22 cellular contexts compared by ENCODE assay signal in the genomic region with DNA sequence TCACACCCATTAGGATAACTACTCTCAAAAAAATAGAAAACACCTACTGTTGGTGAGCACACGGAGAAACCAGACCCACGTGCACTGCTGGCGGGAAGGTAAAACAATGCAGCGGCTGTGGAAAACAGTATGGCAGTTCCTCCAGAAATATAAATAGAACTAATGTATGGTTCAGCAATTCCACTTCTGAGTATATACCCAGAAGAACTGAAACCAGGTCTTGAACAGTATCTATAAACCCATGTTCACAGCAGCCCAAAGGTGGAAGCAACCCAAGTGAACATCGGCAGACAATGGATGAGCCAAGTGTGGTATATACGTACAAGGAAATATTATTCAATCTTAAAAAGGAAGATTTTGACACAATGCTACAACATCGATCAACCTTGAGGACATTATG.
DNase-seq lines count a peak whose midpoint lies in the region; ATAC-seq lines count a peak whose summit lies in the region.
"Had no signal": no experiment of that assay in that cellular context is flagged by ENCODE, and none has a peak within 500 bp of the region (broad histone marks: within the 10 kb centered on the region; RNA-seq: fewer than 3 reads in every experiment).

No MANE protein-coding gene starts in this region.

- H3K27ac Mint-ChIP-seq in memory B cell: peak overlapping the region; percentile 70
- H3K27ac Mint-ChIP-seq: activated CD8-positive, alpha-beta memory T cell treated with anti-CD3 and anti-CD28 coated beads, Interleukin-2, amount 10 ng/mL, durations not matched to agents 7 days and 5 days; activated T-helper 17 cell treated with anti-CD3 and anti-CD28 coated beads, Interleukin-2, amount 50 U/mL, for 72 hours; GM23338; naive thymus-derived CD4-positive, alpha-beta T cell had no signal

- DNase-seq in memory B cell (ENCODE audit: low spot score in 2 of 2): no peak
- DNase-seq in activated CD4-positive, alpha-beta T cell treated with anti-CD3 and anti-CD28 coated beads for 48 hours: no peak
- DNase-seq in NCI-H1436 (lab: John Stamatoyannopoulos, UW): no peak
- no peak for DNase-seq in OCI-M1 (lab: John Stamatoyannopoulos, UW)
- DNase-seq in hippocampal formation (lab: John Stamatoyannopoulos, UW): no peak
- DNase-seq: activated CD8-positive, alpha-beta memory T cell treated with anti-CD3 and anti-CD28 coated beads, Interleukin-2, amount 10 ng/mL, durations not matched to agents 7 days and 5 days; cortex of kidney; DMS79 treated with DMSO at 0.1 percent for 48 hours; kidney; MM.1S; naive thymus-derived CD4-positive, alpha-beta T cell; NCI-H1694; NCI-H748 treated with DMSO at 0.1 percent for 48 hours; pancreas; sigmoid colon; stimulated activated naive CD4-positive, alpha-beta T cell; transverse colon had no signal

- H3K4me3 Mint-ChIP-seq in memory B cell: peak overlapping the region; percentile 86
- H3K4me3 Mint-ChIP-seq: activated CD8-positive, alpha-beta memory T cell treated with anti-CD3 and anti-CD28 coated beads, Interleukin-2, amount 10 ng/mL, durations not matched to agents 7 days and 5 days; activated T-helper 17 cell treated with anti-CD3 and anti-CD28 coated beads, Interleukin-2, amount 50 U/mL, for 72 hours; GM23338; naive thymus-derived CD4-positive, alpha-beta T cell had no signal

- peaks cover 3% of the 10 kb centered on the region for H3K9me3 Mint-ChIP-seq in memory B cell
- H3K9me3 Mint-ChIP-seq: activated T-helper 17 cell treated with anti-CD3 and anti-CD28 coated beads, Interleukin-2, amount 50 U/mL, for 72 hours; GM23338 had no signal

- peaks cover 37% of the 10 kb centered on the region for H3K4me1 Mint-ChIP-seq in memory B cell
- H3K4me1 Mint-ChIP-seq: activated CD8-positive, alpha-beta memory T cell treated with anti-CD3 and anti-CD28 coated beads, Interleukin-2, amount 10 ng/mL, durations not matched to agents 7 days and 5 days; activated T-helper 17 cell treated with anti-CD3 and anti-CD28 coated beads, Interleukin-2, amount 50 U/mL, for 72 hours; GM23338; naive thymus-derived CD4-positive, alpha-beta T cell had no signal

- ATAC-seq in GM18502 (IDR thresholded peaks at IDR 0.05; ENCODE audit: poor library complexity, unreplicated experiment) (peak; percentile 61), GM21515 (IDR thresholded peaks at IDR 0.05; ENCODE audit: unreplicated experiment) (peak; percentile 56), HG03103 (IDR thresholded peaks at IDR 0.05; ENCODE audit: low read depth, unreplicated experiment) (peak; percentile 62), memory B cell (ENCODE audit: low read depth) (peak; percentile 90)
- ATAC-seq: activated CD8-positive, alpha-beta memory T cell treated with anti-CD3 and anti-CD28 coated beads, Interleukin-2, amount 10 ng/mL, durations not matched to agents 7 days and 5 days; activated T-helper 17 cell treated with anti-CD3 and anti-CD28 coated beads, Interleukin-2, amount 50 U/mL, for 72 hours; GM23338; naive thymus-derived CD4-positive, alpha-beta T cell; pancreas had no signal

- peaks cover 1% of the 10 kb centered on the region for H3K27me3 Mint-ChIP-seq in memory B cell
- H3K27me3 Mint-ChIP-seq: activated CD8-positive, alpha-beta memory T cell treated with anti-CD3 and anti-CD28 coated beads, Interleukin-2, amount 10 ng/mL, durations not matched to agents 7 days and 5 days; activated T-helper 17 cell treated with anti-CD3 and anti-CD28 coated beads, Interleukin-2, amount 50 U/mL, for 72 hours; naive thymus-derived CD4-positive, alpha-beta T cell had no signal

- peaks cover 4% of the 10 kb centered on the region for H3K36me3 Mint-ChIP-seq in memory B cell
- H3K36me3 Mint-ChIP-seq: activated CD8-positive, alpha-beta memory T cell treated with anti-CD3 and anti-CD28 coated beads, Interleukin-2, amount 10 ng/mL, durations not matched to agents 7 days and 5 days had no signal
